In genomic region chr12:53380104-53380796, GRCh38 we compare ENCODE assay signal across 8 cellular contexts. TPM values are rescaled to one million over a fixed set of nuclear protein-coding genes. Genes with fewer than 3 reads are reported as not detected.
DNase-seq lines count a peak whose midpoint lies in the region; ATAC-seq and TF ChIP-seq lines count a peak whose summit lies in the region.

Gene SP1, plus strand, starts transcription at chr12:53380176. Its CDS starts 116 bp downstream, at chr12:53380292.

- H3K4me3 ChIP-seq in IMR-90 (ENCODE audit: insufficient read depth, low read depth, low read length): peak within 1 kb of the TSS; percentile 50

- peaks cover 17 to 28% of the 10 kb centered on the region in 2 experiments for H3K79me1 ChIP-seq in IMR-90 (ENCODE audit: low read depth in 1 of 2, low read length in 2 of 2)

- peak within 1 kb of the TSS; percentile 100 for H3K14ac ChIP-seq in IMR-90 (replicated peaks; ENCODE audit: low read depth, low read length)

- peak within 1 kb of the TSS; percentile 98 for H3K56ac ChIP-seq in IMR-90 (ENCODE audit: extremely low read depth, insufficient read depth, low read length)

- H3K9me3 ChIP-seq in IMR-90 (ENCODE audit: control insufficient read depth, insufficient read depth, low read length): no peaks in the 10 kb centered on the region

- peak within 1 kb of the TSS; percentile 84 for H3K4me2 ChIP-seq in IMR-90 (ENCODE audit: low read depth, low read length)

- H3K9me1 ChIP-seq in IMR-90 (ENCODE audit: insufficient read depth, low read length): peaks cover 16% of the 10 kb centered on the region

- H3K4ac ChIP-seq in IMR-90 (ENCODE audit: low read depth, low read length): peak within 1 kb of the TSS; percentile 99

- TF ChIP-seq CTCF in IMR-90 (conservative IDR thresholded peaks at IDR 0.05; ENCODE audit: low read depth, low read length): no peak

- H3K9ac ChIP-seq in IMR-90 (ENCODE audit: low read depth, low read length): peak within 1 kb of the TSS; percentile 82

- H2BK120ac ChIP-seq in IMR-90 (ENCODE audit: low read depth, low read length): peak within 1 kb of the TSS; percentile 83

- H3K23ac ChIP-seq in IMR-90 (ENCODE audit: low read depth, low read length): peak within 1 kb of the TSS; percentile 99

- WGBS in IMR-90 (ENCODE audit: extremely low coverage in 2 of 2, insufficient read length in 1 of 2), 2 experiments: no CpG with 5 or more reads among the region's 71 CpGs

- CTCF ChIA-PET in IMR-90 (lab: Yijun Ruan, JAX): interaction anchor here (0.8 to 2.4 kb wide), 2 partner anchors 28 to 35 kb away, joined by 3 to 8 read pairs; no protein-coding TSS in a partner anchor

- peak within 1 kb of the TSS; percentile 70 for H3K18ac ChIP-seq in IMR-90 (ENCODE audit: low read depth, low read length)

- peak within 1 kb of the TSS; percentile 96 for H3K27ac ChIP-seq in IMR-90 (ENCODE audit: insufficient read depth, low read length)
- peak within 1 kb of the TSS; percentile 99 for H3K27ac ChIP-seq in epithelial cell of prostate

- BruUV-seq in IMR-90 (replicated peaks; lab: Mats Ljungman, UMichigan): no TSS peak

- H3K36me3 ChIP-seq in IMR-90 (ENCODE audit: control insufficient read depth, insufficient read depth, low read length): peaks cover 20% of the 10 kb centered on the region

- POLR2A ChIA-PET in IMR-90 (lab: Charles Lee; ENCODE audit: unreplicated experiment): no interaction called here

- H4K8ac ChIP-seq in IMR-90 (ENCODE audit: low read depth in 2 of 2, low read length in 2 of 2): peak within 1 kb of the TSS; percentile 99 to 100

- H2BK20ac ChIP-seq in IMR-90 (ENCODE audit: low read depth, low read length): peak within 1 kb of the TSS; percentile 28

- H3K4me1 ChIP-seq in IMR-90 (ENCODE audit: control insufficient read depth, insufficient read depth, low read length): peaks cover 16% of the 10 kb centered on the region

- dilution Hi-C loops in IMR-90 (cut with HindIII; ENCODE audit: low sequenced_read_pairs, unreplicated experiment): no loop called here

- H4K5ac ChIP-seq in IMR-90 (ENCODE audit: low read depth, low read length): peak within 1 kb of the TSS; percentile 91

- no peak for TF ChIP-seq RAD21 in IMR-90 (IDR thresholded peaks at IDR 0.05; ENCODE audit: low read length)

- DNase-seq in COR-L47 (lab: John Stamatoyannopoulos, UW) (peak; percentile 83), IMR-90 (peak; percentile 93), OCI-M1 (lab: John Stamatoyannopoulos, UW) (peak; percentile 91), activated T-cell treated with anti-CD3 and anti-CD28 coated beads for 4 hours (peak; percentile 100), epithelial cell of prostate (ENCODE audit: low read depth, low spot score) (peak; percentile 71), mucosa of gallbladder (ENCODE audit: low spot score) (peak; percentile 91)
- peak; percentile 100 for DNase-seq in stimulated activated CD8-positive, alpha-beta memory T cell treated with anti-CD3 and anti-CD28 coated beads, Interleukin-4, amount 100 ng/mL, for 48 hours

- H2AK9ac ChIP-seq in IMR-90 (replicated peaks; ENCODE audit: low read depth, low read length, poor library complexity): peak within 1 kb of the TSS; percentile 99

- TF ChIP-seq POLR2A in IMR-90 (IDR thresholded peaks at IDR 0.05; ENCODE audit: low read depth, low read length): peak; percentile 65

- intact Hi-C loops in IMR-90 (cut with micrococcal nuclease): loop anchor here (2.0 kb wide), 1 partner anchor 71 kb away; no protein-coding TSS in a partner anchor

- peak within 1 kb of the TSS; percentile 84; the same call in 1 of the 3 replicates for H2BK15ac ChIP-seq in IMR-90 (ENCODE audit: low read depth, low read length)

- peaks cover 13% of the 10 kb centered on the region; the same call in 1 of the 2 replicates for H4K20me1 ChIP-seq in IMR-90 (ENCODE audit: insufficient read depth, low read length)

- H2AFZ ChIP-seq in IMR-90 (replicated peaks; ENCODE audit: low read length, poor library complexity): peak within 1 kb of the TSS; percentile 92

- in situ Hi-C loops in IMR-90 (cut with MboI; ENCODE audit: low sequenced_read_pairs): no loop called here

- no peaks in the 10 kb centered on the region for H3K27me3 ChIP-seq in IMR-90 (ENCODE audit: control insufficient read depth, insufficient read depth, low read length)

- H2AK5ac ChIP-seq in IMR-90 (ENCODE audit: low read depth, low read length): peak within 1 kb of the TSS; percentile 100

- H2BK5ac ChIP-seq in IMR-90 (ENCODE audit: low read depth, low read length, poor library complexity, severe bottlenecking): peak within 1 kb of the TSS; percentile 96

- peak within 1 kb of the TSS; percentile 99 for H4K91ac ChIP-seq in IMR-90 (ENCODE audit: insufficient read depth, low read depth, low read length)

- ATAC-seq in GM21526 (IDR thresholded peaks at IDR 0.05; ENCODE audit: low FRiP score, unreplicated experiment) (peak; percentile 43), IMR-90 (ENCODE audit: low read depth) (peak; percentile 79)

TF ChIP-seq in IMR-90, 13 proteins besides CTCF, POLR2A, EP300 and RAD21:
- TF ChIP-seq NFE2L2 (IDR thresholded peaks at IDR 0.05; ENCODE audit: low read depth, low read length) (no peak), MXI1 (IDR thresholded peaks at IDR 0.05; ENCODE audit: borderline replicate concordance, low read depth, low read length) (peak; percentile 19; the same call in 1 of the 2 replicates), MAZ (IDR thresholded peaks at IDR 0.05; ENCODE audit: borderline replicate concordance, low read depth, low read length) (peak; percentile 86), USF2 (IDR thresholded peaks at IDR 0.05; ENCODE audit: low read depth, low read length) (0 out of 2 replicates have a peak, but pooled peaks have one; percentile 14), RFX5 (IDR thresholded peaks at IDR 0.05; ENCODE audit: low read depth, low read length) (no peak), BHLHE40 (IDR thresholded peaks at IDR 0.05; ENCODE audit: low read depth, low read length) (peak; percentile 49; the same call in 1 of the 2 replicates)

RNA-seq across cellular contexts. Expression of gene SP1, which starts in this region (rescaled TPM):
- 45.0 and 53.6 TPM in 2 replicates for total RNA-seq in IMR-90 (2012; rRNA removed)
- 19.7 and 21.2 TPM in 2 replicates for polyA plus RNA-seq in IMR-90 (2012; rRNA removed)
- 4.3 and 9.9 TPM in 2 replicates for polyA plus RNA-seq in IMR-90 (2012; cell fraction: cytosol; rRNA removed)
- polyA plus RNA-seq in IMR-90 (2012; cell fraction: nucleus; rRNA removed; ENCODE audit: low replicate concordance): 24.6 and 42.1 TPM in 2 replicates
- 104 TPM for total RNA-seq in mucosa of gallbladder

Comparison
In these comparisons a context has a peak if more than half of its experiments do, and no peak if none do; other contexts are left out.
1. Peak in every context shown above with its lines: DNase-seq, ATAC-seq, H3K4me3 ChIP-seq and H3K27ac ChIP-seq.